8 cellular contexts compared by ENCODE assay signal in genomic region chr4:16082424-16083216, GRCh38. TPM values are rescaled to one million over a fixed set of nuclear protein-coding genes. Genes with fewer than 3 reads are reported as not detected.
DNase-seq lines count a peak whose midpoint lies in the region; ATAC-seq lines count a peak whose summit lies in the region.

No MANE protein-coding gene starts in this region.

- H3K9me3 Mint-ChIP-seq in activated T-helper 17 cell treated with anti-CD3 and anti-CD28 coated beads, Interleukin-2, amount 50 U/mL, for 72 hours = no peaks in the 10 kb centered on the region

- peak overlapping the region; percentile 35 for H2BK12ac ChIP-seq in trophoblast cell (ENCODE audit: low read length)

- H3K36me3 Mint-ChIP-seq in activated T-helper 17 cell treated with anti-CD3 and anti-CD28 coated beads, Interleukin-2, amount 50 U/mL, for 72 hours (ENCODE audit: low read depth) = peaks cover 9% of the 10 kb centered on the region

- H2BK5ac ChIP-seq in trophoblast cell (ENCODE audit: low read depth, low read length, poor library complexity) = peak overlapping the region; percentile 24

- H3K79me2 ChIP-seq in trophoblast cell (ENCODE audit: control insufficient read depth, insufficient read depth, low read length, poor library complexity) = peaks cover 7% of the 10 kb centered on the region

- no peak overlapping the region for H3K27ac ChIP-seq in trophoblast cell (ENCODE audit: low read depth, low read length)

- peak overlapping the region; percentile 64 for H2AK5ac ChIP-seq in trophoblast cell (ENCODE audit: low read length)

- no CpG with 5 or more reads among the region's 58 CpGs for WGBS in trophoblast cell (ENCODE audit: extremely low coverage, insufficient coverage, insufficient read length)

- intact Hi-C loops in left cardiac atrium (cut with DNase I) = no loop called here

- no peaks in the 10 kb centered on the region for H3K36me3 ChIP-seq in trophoblast cell (ENCODE audit: control insufficient read depth in 1 of 2, insufficient read depth in 2 of 2, low read length in 2 of 2)

- H4K8ac ChIP-seq in trophoblast cell (ENCODE audit: low read depth, low read length) = peak overlapping the region; percentile 92

- no peaks in the 10 kb centered on the region for H3K9me3 ChIP-seq in trophoblast cell (ENCODE audit: insufficient read depth, low read depth, low read length)

- DNase-seq in NCI-H345 (lab: John Stamatoyannopoulos, UW) (peak; percentile 37), NCI-H345 treated with DMSO at 0.1 percent for 48 hours (lab: John Stamatoyannopoulos, UW; ENCODE audit: unreplicated experiment) (no peak), left cardiac atrium (peak; percentile 45), trophoblast cell (peak; percentile 18 to 63), NCI-H1436 (lab: John Stamatoyannopoulos, UW) (no peak)
- DNase-seq in central memory CD4-positive, alpha-beta T cell = no peak

- peak overlapping the region; percentile 39 for H3K4ac ChIP-seq in trophoblast cell (ENCODE audit: low read depth, low read length)

- peaks cover 11% of the 10 kb centered on the region for H3K4me1 Mint-ChIP-seq in activated T-helper 17 cell treated with anti-CD3 and anti-CD28 coated beads, Interleukin-2, amount 50 U/mL, for 72 hours

- peak overlapping the region; percentile 70 for H2BK120ac ChIP-seq in trophoblast cell (ENCODE audit: insufficient read depth, low read length, poor library complexity)

- peak overlapping the region; percentile 91 for H2AFZ ChIP-seq in trophoblast cell (ENCODE audit: insufficient read depth, low read length, poor library complexity)

- H3K9ac ChIP-seq in trophoblast cell (ENCODE audit: low read length) = peak overlapping the region; percentile 81

- H3K27ac Mint-ChIP-seq in activated T-helper 17 cell treated with anti-CD3 and anti-CD28 coated beads, Interleukin-2, amount 50 U/mL, for 72 hours = no peak overlapping the region

- no peak overlapping the region for H3K23ac ChIP-seq in trophoblast cell (ENCODE audit: low read length)

- H3K27me3 Mint-ChIP-seq in activated T-helper 17 cell treated with anti-CD3 and anti-CD28 coated beads, Interleukin-2, amount 50 U/mL, for 72 hours = peaks cover 58% of the 10 kb centered on the region

- peak overlapping the region; percentile 76 for H3K4me3 ChIP-seq in trophoblast cell (ENCODE audit: low read depth, low read length)

- H4K12ac ChIP-seq in trophoblast cell (ENCODE audit: low read depth, low read length) = no peak overlapping the region

- H3K27me3 ChIP-seq in trophoblast cell (ENCODE audit: insufficient read depth, low read length) = no peaks in the 10 kb centered on the region

- peak overlapping the region; percentile 89 for H3K18ac ChIP-seq in trophoblast cell (ENCODE audit: low read length)

- H3K4me3 Mint-ChIP-seq in activated T-helper 17 cell treated with anti-CD3 and anti-CD28 coated beads, Interleukin-2, amount 50 U/mL, for 72 hours = peak overlapping the region; percentile 52

- H4K91ac ChIP-seq in trophoblast cell (ENCODE audit: low read depth, low read length) = peak overlapping the region; percentile 74

- peak overlapping the region; percentile 93 for H3K4me2 ChIP-seq in trophoblast cell (ENCODE audit: low read length)

- H3K4me1 ChIP-seq in trophoblast cell (ENCODE audit: control insufficient read depth in 1 of 2, insufficient read depth in 2 of 2, low read length in 2 of 2) = peaks cover 5 to 10% of the 10 kb centered on the region in 2 experiments

- peak overlapping the region; percentile 89 for H3K14ac ChIP-seq in trophoblast cell (ENCODE audit: low read length)

- peak; percentile 26 for ATAC-seq in activated T-helper 17 cell treated with anti-CD3 and anti-CD28 coated beads, Interleukin-2, amount 50 U/mL, for 72 hours (replicated peaks)
- peak; percentile 45 to 47 for ATAC-seq in left cardiac atrium
- ATAC-seq in GM21825 (IDR thresholded peaks at IDR 0.05; ENCODE audit: unreplicated experiment) = no peak

- peaks cover 6% of the 10 kb centered on the region for H3K79me1 ChIP-seq in trophoblast cell (ENCODE audit: low read length)

RNA-seq across cellular contexts. Expression of gene PROM1, which starts 1.2 kb away (rescaled TPM):
- under 1 TPM in 1 of 2 donors, not detected in 1; 0.26 TPM for total RNA-seq in activated T-helper 17 cell treated with anti-CD3 and anti-CD28 coated beads, Interleukin-2, amount 50 U/mL, for 72 hours
- total RNA-seq in left cardiac atrium = 1 to 10 TPM; 5.5 to 5.8 TPM
- 20.9 and 24.0 TPM in 2 replicates for polyA plus RNA-seq in trophoblast cell (2013)

Comparison
In these comparisons a context has a peak if more than half of its experiments do, and no peak if none do; other contexts are left out.
1. DNase-seq: peak in NCI-H345 (single experiment), left cardiac atrium (single experiment) and trophoblast cell (2 of 2); none in NCI-H345 treated with DMSO at 0.1 percent for 48 hours (single experiment), NCI-H1436 (single experiment) and central memory CD4-positive, alpha-beta T cell (single experiment).
2. RNA of gene PROM1, which starts 1.2 kb away (total RNA-seq): 5.5 to 5.8 TPM in left cardiac atrium; 0.26 TPM in activated T-helper 17 cell treated with anti-CD3 and anti-CD28 coated beads, Interleukin-2, amount 50 U/mL, for 72 hours; every median in the first group is over 4 times any median in the second.